In genomic region chr17:8015957-8016631, GRCh38 we compare ENCODE assay signal across 8 cellular contexts. TPM values are rescaled to one million over a fixed set of nuclear protein-coding genes. Genes with fewer than 3 reads are reported as not detected.
DNase-seq lines count a peak whose midpoint lies in the region; ATAC-seq and TF ChIP-seq lines count a peak whose summit lies in the region.

No MANE protein-coding gene starts in this region.

- intact Hi-C loops in Caco-2 (cut with micrococcal nuclease; ENCODE audit: unreplicated experiment): loop anchor here (1.0 kb wide), 2 partner anchors 25 to 41 kb away; no protein-coding TSS in a partner anchor

- POLR2A ChIA-PET in Caco-2 (lab: Charles Lee): interaction anchor here (1.1 kb wide), 1 partner anchor 40 kb away, joined by 3 read pairs; no protein-coding TSS in a partner anchor

- no peak for ATAC-seq in GM18861 (IDR thresholded peaks at IDR 0.05; ENCODE audit: unreplicated experiment)
- ATAC-seq in HG03432 (IDR thresholded peaks at IDR 0.05; ENCODE audit: unreplicated experiment): no peak
- no peak for ATAC-seq in GM19452 (IDR thresholded peaks at IDR 0.05; ENCODE audit: unreplicated experiment)

- peaks cover 6% of the 10 kb centered on the region for H3K4me1 Mint-ChIP-seq in Caco-2 (ENCODE audit: low read depth, unreplicated experiment)
- peaks cover 15% of the 10 kb centered on the region for H3K4me1 Mint-ChIP-seq in osteocyte (ENCODE audit: unreplicated experiment)

- H3K27me3 ChIP-seq in Caco-2 (replicated peaks; ENCODE audit: control insufficient read depth, insufficient read depth, low read length): no peaks in the 10 kb centered on the region

- H3K36me3 ChIP-seq in Caco-2 (ENCODE audit: control insufficient read depth, insufficient read depth, low read length): no peaks in the 10 kb centered on the region

- H3K27me3 Mint-ChIP-seq in Caco-2 (ENCODE audit: insufficient read depth, unreplicated experiment): no peaks in the 10 kb centered on the region
- peaks cover 24% of the 10 kb centered on the region for H3K27me3 Mint-ChIP-seq in osteocyte (ENCODE audit: unreplicated experiment)

- CTCF ChIA-PET in Caco-2 (lab: Charles Lee): interaction anchor here (2.9 to 3.2 kb wide), 2 partner anchors 25 to 41 kb away, joined by 24 to 25 read pairs; no protein-coding TSS in a partner anchor

- H3K9me3 Mint-ChIP-seq in Caco-2 (ENCODE audit: unreplicated experiment) (no peaks in the 10 kb centered on the region), osteocyte (ENCODE audit: unreplicated experiment) (no peaks in the 10 kb centered on the region)

- H3K4me1 ChIP-seq in Caco-2: peaks cover 9% of the 10 kb centered on the region

- TF ChIP-seq CTCF in Caco-2 (IDR thresholded peaks at IDR 0.05; ENCODE audit: insufficient read depth in 1 of 2, low read depth in 1 of 2, low read length in 1 of 2, severe bottlenecking in 1 of 2, unreplicated experiment in 1 of 2) (no peak), fibroblast of pulmonary artery (IDR thresholded peaks at IDR 0.05; ENCODE audit: low read length, missing control alignments) (no peak), osteocyte (IDR thresholded peaks at IDR 0.05) (no peak)

- H3K36me3 Mint-ChIP-seq in Caco-2 (ENCODE audit: insufficient read depth, unreplicated experiment) (no peaks in the 10 kb centered on the region), osteocyte (ENCODE audit: unreplicated experiment) (no peaks in the 10 kb centered on the region)

- no peaks in the 10 kb centered on the region for H3K9me3 ChIP-seq in Caco-2

- peak overlapping the region; percentile 74 for H3K4me3 Mint-ChIP-seq in Caco-2 (ENCODE audit: unreplicated experiment)
- peak overlapping the region; percentile 63 for H3K4me3 Mint-ChIP-seq in osteocyte (ENCODE audit: unreplicated experiment)

- peak overlapping the region; percentile 66 for H3K4me3 ChIP-seq in Caco-2 (ENCODE audit: low read depth, low read length)
- peak overlapping the region; percentile 36 for H3K4me3 ChIP-seq in fibroblast of pulmonary artery (replicated peaks; ENCODE audit: low read depth, low read length)

- BruUV-seq in Caco-2 (replicated peaks; lab: Mats Ljungman, UMichigan): no TSS peak

- DNase-seq in Caco-2 (peak; percentile 39 to 49), fibroblast of pulmonary artery (ENCODE audit: low read depth) (no peak), osteocyte (ENCODE audit: extremely low spot score, unreplicated experiment) (no peak), cerebellar nuclear complex (lab: John Stamatoyannopoulos, UW) (no peak)
- peak; percentile 30 to 51 for DNase-seq in activated CD4-positive, alpha-beta T cell treated with anti-CD3 and anti-CD28 coated beads, Interleukin-2, amount 50 U/mL, for 48 hours

- no peak overlapping the region for H3K27ac Mint-ChIP-seq in Caco-2 (ENCODE audit: unreplicated experiment)
- H3K27ac Mint-ChIP-seq in osteocyte (ENCODE audit: unreplicated experiment): no peak overlapping the region

RNA-seq across cellular contexts. Expression of gene GUCY2D, which starts 13.7 kb away (rescaled TPM):
- total RNA-seq in Caco-2 (2022): 0.74 and 1.7 TPM in 2 replicates
- not detected in 2 replicates for total RNA-seq in osteocyte

RNA-seq across cellular contexts. Expression of gene ALOX15B, which starts 22.8 kb away (rescaled TPM):
- total RNA-seq in Caco-2 (2022) (not detected in 2 replicates), osteocyte (not detected in 2 replicates)

Comparison
In these comparisons a context has a peak if more than half of its experiments do, and no peak if none do; other contexts are left out.
1. DNase-seq: peak in Caco-2 (2 of 2) and activated CD4-positive, alpha-beta T cell treated with anti-CD3 and anti-CD28 coated beads, Interleukin-2, amount 50 U/mL, for 48 hours (2 of 2); none in fibroblast of pulmonary artery (single experiment), osteocyte (single experiment) and cerebellar nuclear complex (0 of 2).